Comparison of ENCODE assay signal across 26 cellular contexts in genomic region chr18:72752220-72752619, GRCh38.
"Had no signal": no experiment of that assay in that cellular context is flagged by ENCODE, and none has a peak within 500 bp of the region (broad histone marks: within the 10 kb centered on the region; RNA-seq: fewer than 3 reads in every experiment).

No MANE protein-coding gene starts in this region.

- H3K9me3 ChIP-seq: colonic mucosa, gastroesophageal sphincter, left lung, lower lobe of right lung, mucosa of descending colon had no signal

- DNase-seq: colonic mucosa; cortex of kidney; effector CD8-positive, alpha-beta T cell; effector memory CD8-positive, alpha-beta T cell; endodermal cell; erythroblast; foreskin keratinocyte; heart left ventricle; hypothalamus; immature natural killer cell; islet precursor cell; kidney; kidney glomerular epithelial cell; left colon; left lung; left ventricle myocardium superior; lower lobe of right lung; mesenchymal stem cell; mucosa of descending colon; naive B cell had no signal

- H3K27me3 ChIP-seq: colonic mucosa, foreskin keratinocyte, heart left ventricle, hepatocyte, left lung had no signal

- H3K27ac ChIP-seq: colonic mucosa, epithelial cell of prostate, foreskin keratinocyte, gastroesophageal sphincter, heart left ventricle, hepatocyte, left lung, lower lobe of right lung had no signal

- ATAC-seq: effector memory CD8-positive, alpha-beta T cell; esophagus mucosa; foreskin keratinocyte; gastroesophageal sphincter; heart left ventricle; left colon; left lung; left ventricle myocardium superior; lower lobe of right lung; mucosa of descending colon had no signal

- H3K4me3 ChIP-seq: colonic mucosa, gastroesophageal sphincter, heart left ventricle, hepatocyte, left lung, lower lobe of right lung, mucosa of descending colon had no signal

- H3K4me2 ChIP-seq: hepatocyte had no signal

- H2AFZ ChIP-seq: hepatocyte had no signal

- FAIRE-seq: endometrium, frontal cortex, kidney had no signal

- H3K36me3 ChIP-seq: colonic mucosa, gastroesophageal sphincter, heart left ventricle, left lung, lower lobe of right lung had no signal

- H3K4me1 ChIP-seq: colonic mucosa, foreskin keratinocyte, gastroesophageal sphincter, heart left ventricle, left lung, lower lobe of right lung had no signal

- H3K79me2 ChIP-seq: hepatocyte had no signal
